ENCODE assay signal across 23 cellular contexts in the genomic region with DNA sequence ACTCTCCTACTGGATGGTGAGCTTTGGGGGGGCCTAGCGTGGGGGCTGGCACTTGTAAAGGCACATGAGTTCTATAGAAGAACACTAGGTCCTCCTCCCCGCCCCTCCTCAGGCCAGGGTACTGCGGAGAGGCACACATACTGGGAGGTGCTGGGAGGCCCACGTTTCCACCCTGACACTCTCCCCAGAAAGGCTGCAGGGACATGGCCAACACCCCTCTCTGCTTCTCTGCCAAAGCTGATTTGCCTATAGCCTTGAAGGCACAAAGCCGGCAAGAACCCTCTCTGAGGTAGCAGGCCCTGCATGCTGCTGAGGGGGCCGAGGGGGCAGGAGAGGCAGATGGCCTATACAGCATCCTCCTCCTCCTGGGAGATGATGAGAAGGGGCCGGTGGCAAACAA.
DNase-seq lines count a peak whose midpoint lies in the region; ATAC-seq and TF ChIP-seq lines count a peak whose summit lies in the region.
"Had no signal": no experiment of that assay in that cellular context is flagged by ENCODE, and none has a peak within 500 bp of the region (broad histone marks: within the 10 kb centered on the region; RNA-seq: fewer than 3 reads in every experiment).

No MANE protein-coding gene starts in this region.

- no peak overlapping the region for H4K91ac ChIP-seq in H9 (ENCODE audit: insufficient read length, low read depth, low read length)

- H2AFZ ChIP-seq in H9 (ENCODE audit: low read length): no peak overlapping the region

- no peak overlapping the region for H3K4me3 Mint-ChIP-seq in H9
- no peak overlapping the region for H3K4me3 Mint-ChIP-seq in stimulated activated naive B cell treated with anti-CD40 and anti-IgM and Interleukin-4, amounts not matched to agents 10 μg/mL and 1 μg/mL and 100 μg/mL, for 72 hours
- H3K4me3 Mint-ChIP-seq: CD14-positive monocyte; CD4-positive, alpha-beta memory T cell; CD4-positive, CD25-positive, alpha-beta regulatory T cell; CD8-positive, alpha-beta memory T cell had no signal

- H4K20me1 ChIP-seq in H9 (ENCODE audit: control insufficient read depth, insufficient read depth, insufficient read length): no peaks in the 10 kb centered on the region
- H4K20me1 ChIP-seq: BLaER1 had no signal

- ATAC-seq in stimulated activated naive B cell treated with anti-CD40 and anti-IgM and Interleukin-4, amounts not matched to agents 10 μg/mL and 1 μg/mL and 100 μg/mL, for 72 hours (replicated peaks): no peak
- ATAC-seq: GM12878 had no signal

- peaks cover 0 to 6% (median 0%) of the 10 kb centered on the region in 3 experiments; a peak in 1 of 7 replicates for H3K36me3 Mint-ChIP-seq in H9 (ENCODE audit: insufficient read depth in 1 of 3, low read depth in 3 of 3)
- peaks cover 2 to 4% of the 10 kb centered on the region in 2 donors for H3K36me3 Mint-ChIP-seq in stimulated activated naive B cell treated with anti-CD40 and anti-IgM and Interleukin-4, amounts not matched to agents 10 μg/mL and 1 μg/mL and 100 μg/mL, for 72 hours
- H3K36me3 Mint-ChIP-seq: CD14-positive monocyte; CD4-positive, CD25-positive, alpha-beta regulatory T cell had no signal

- H3K56ac ChIP-seq in H9 (ENCODE audit: insufficient read length, low read depth, low read length): no peak overlapping the region

- no peak overlapping the region for H2BK12ac ChIP-seq in H9 (ENCODE audit: insufficient read length, low read depth, low read length)

- H4K5ac ChIP-seq in H9 (ENCODE audit: insufficient read length, low read depth, low read length): no peak overlapping the region

- H3K4me2 ChIP-seq in H9 (ENCODE audit: insufficient read depth, insufficient read length, low read length): no peak overlapping the region
- H3K4me2 ChIP-seq: BLaER1 had no signal

- no peak overlapping the region for H3K27ac Mint-ChIP-seq in H9
- H3K27ac Mint-ChIP-seq in stimulated activated naive B cell treated with anti-CD40 and anti-IgM and Interleukin-4, amounts not matched to agents 10 μg/mL and 1 μg/mL and 100 μg/mL, for 72 hours: no peak overlapping the region
- H3K27ac Mint-ChIP-seq: CD4-positive, alpha-beta memory T cell; CD4-positive, CD25-positive, alpha-beta regulatory T cell had no signal

- no peak overlapping the region for H2BK120ac ChIP-seq in H9 (ENCODE audit: low read depth, low read length, poor library complexity, severe bottlenecking)

- H3K9me3 ChIP-seq in H9 (ENCODE audit: control insufficient read depth, low read depth, low read length): peaks cover 3% of the 10 kb centered on the region
- H3K9me3 ChIP-seq in esophagus muscularis mucosa: peaks cover 0 to 11% (median 9%) of the 10 kb centered on the region in 4 donors
- H3K9me3 ChIP-seq: BE2C had no signal

- peaks cover 3 to 6% of the 10 kb centered on the region in 2 experiments; a peak in 3 of 5 replicates for H3K9me3 Mint-ChIP-seq in H9
- peaks cover 8 to 10% of the 10 kb centered on the region in 2 donors for H3K9me3 Mint-ChIP-seq in stimulated activated naive B cell treated with anti-CD40 and anti-IgM and Interleukin-4, amounts not matched to agents 10 μg/mL and 1 μg/mL and 100 μg/mL, for 72 hours

- H3K18ac ChIP-seq in H9 (ENCODE audit: insufficient read length, low read depth, low read length): no peak overlapping the region

- TF ChIP-seq EP300 in esophagus muscularis mucosa (IDR thresholded peaks at IDR 0.05): no peak

- no peak overlapping the region for H3T11ph ChIP-seq in H9 (ENCODE audit: low read length)

- no peaks in the 10 kb centered on the region for H3K79me2 ChIP-seq in H9 (ENCODE audit: insufficient read depth, low read length)

- no peak overlapping the region for H2AK5ac ChIP-seq in H9 (ENCODE audit: insufficient read length, low read length)

- peaks cover 7 to 8% of the 10 kb centered on the region in 2 experiments for H3K4me1 Mint-ChIP-seq in H9
- no peaks in the 10 kb centered on the region for H3K4me1 Mint-ChIP-seq in stimulated activated naive B cell treated with anti-CD40 and anti-IgM and Interleukin-4, amounts not matched to agents 10 μg/mL and 1 μg/mL and 100 μg/mL, for 72 hours
- H3K4me1 Mint-ChIP-seq: CD14-positive monocyte; CD4-positive, alpha-beta memory T cell; CD4-positive, CD25-positive, alpha-beta regulatory T cell; CD8-positive, alpha-beta memory T cell had no signal

- no peak overlapping the region for H2BK15ac ChIP-seq in H9 (ENCODE audit: low read depth, low read length)

- DNase-seq in H9 (peak; percentile 10), esophagus muscularis mucosa (ENCODE audit: extremely low spot score) (peak; percentile 80), posterior vena cava (ENCODE audit: low spot score) (peak; percentile 41)
- DNase-seq in activated naive CD4-positive, alpha-beta T cell (lab: John Stamatoyannopoulos, UW): no peak
- DNase-seq in stimulated activated naive B cell treated with anti-CD40 and anti-IgM and Interleukin-4, amounts not matched to agents 10 μg/mL and 1 μg/mL and 100 μg/mL, for 72 hours: no peak
- DNase-seq: 8988T; ACHN; BE2C; C1 segment of cervical spinal cord; CD4-positive, alpha-beta memory T cell; CD4-positive, CD25-positive, alpha-beta regulatory T cell; CD8-positive, alpha-beta memory T cell; COR-L47; DMS 273 treated with DMSO at 0.1 percent for 48 hours; DMS153; DMS53; DMS79; DND-41; EL; GDM1 had no signal

- TF ChIP-seq CTCF in H9 (conservative IDR thresholded peaks at IDR 0.05) (no peak), esophagus muscularis mucosa (IDR thresholded peaks at IDR 0.05) (no peak)

- H2BK20ac ChIP-seq in H9 (ENCODE audit: low read depth, low read length, poor library complexity, severe bottlenecking): no peak overlapping the region

- intact Hi-C loops in esophagus muscularis mucosa (cut with DNase I): no loop called here
- intact Hi-C loops in posterior vena cava (cut with DNase I): no loop called here

- H3K23ac ChIP-seq in H9 (ENCODE audit: insufficient read length, low read depth, low read length): no peak overlapping the region

- H3K4me3 ChIP-seq in esophagus muscularis mucosa: no peak overlapping the region
- H3K4me3 ChIP-seq: BLaER1, GM12878 had no signal

- H3K27me3 ChIP-seq in H9 (ENCODE audit: insufficient read depth, low read length) (no peaks in the 10 kb centered on the region), esophagus muscularis mucosa (peaks cover 0 to 37% (median 0%) of the 10 kb centered on the region in 4 donors)
- H3K27me3 ChIP-seq: BE2C, BLaER1 had no signal

- no peaks in the 10 kb centered on the region for H3K79me1 ChIP-seq in H9 (ENCODE audit: insufficient read depth, low read depth, low read length, poor library complexity, severe bottlenecking)

- H3K4me1 ChIP-seq in H9 (ENCODE audit: insufficient read depth, low read length) (no peaks in the 10 kb centered on the region), esophagus muscularis mucosa (no peaks in the 10 kb centered on the region)
- H3K4me1 ChIP-seq: BE2C, BLaER1 had no signal

- no peak overlapping the region for H2BK5ac ChIP-seq in H9 (ENCODE audit: insufficient read length, low read length)

- no peak for TF ChIP-seq POLR2A in esophagus muscularis mucosa (IDR thresholded peaks at IDR 0.05; ENCODE audit: low read depth)

- no peak overlapping the region for H3K9ac ChIP-seq in H9 (ENCODE audit: extremely low read depth, insufficient read length, low read length)
- H3K9ac ChIP-seq: BLaER1 had no signal

- H3K27me3 Mint-ChIP-seq in H9 (ENCODE audit: low read depth): peaks cover 20% of the 10 kb centered on the region
- peaks cover 43 to 51% of the 10 kb centered on the region in 2 donors for H3K27me3 Mint-ChIP-seq in stimulated activated naive B cell treated with anti-CD40 and anti-IgM and Interleukin-4, amounts not matched to agents 10 μg/mL and 1 μg/mL and 100 μg/mL, for 72 hours

- no peaks in the 10 kb centered on the region for H3K36me3 ChIP-seq in esophagus muscularis mucosa
- H3K36me3 ChIP-seq: BE2C, BLaER1 had no signal

- no peak overlapping the region for H3K4ac ChIP-seq in H9 (ENCODE audit: low read depth, low read length)

- no CpG with 5 or more reads among the region's 7 CpGs for WGBS in H9 (ENCODE audit: extremely low coverage, insufficient read length, low lambda C conversion rate)
- 89% methylated on average over 6 of the region's 7 CpGs for WGBS in esophagus muscularis mucosa

- H3K27ac ChIP-seq in H9 (ENCODE audit: insufficient read length, low read depth, low read length) (no peak overlapping the region), esophagus muscularis mucosa (replicated peaks in 1 of 4) (no peak overlapping the region)
- H3K27ac ChIP-seq: BLaER1 had no signal

- no peaks in the 10 kb centered on the region for H3K23me2 ChIP-seq in H9 (ENCODE audit: insufficient read length, low read depth, low read length, poor library complexity, severe bottlenecking)

- H4K8ac ChIP-seq in H9 (replicated peaks; ENCODE audit: insufficient read length, low read depth, low read length): no peak overlapping the region

- H3K14ac ChIP-seq in H9 (ENCODE audit: insufficient read depth, low read length): no peak overlapping the region

Comparison
In these comparisons a context has a peak if more than half of its experiments do, and no peak if none do; other contexts are left out.
1. DNase-seq: peak in H9 (single experiment), esophagus muscularis mucosa (single experiment) and posterior vena cava (single experiment); none in activated naive CD4-positive, alpha-beta T cell (0 of 4) and stimulated activated naive B cell treated with anti-CD40 and anti-IgM and Interleukin-4, amounts not matched to agents 10 μg/mL and 1 μg/mL and 100 μg/mL, for 72 hours (single experiment).